Comparison of ENCODE assay signal across 7 cellular contexts in genomic region chr3:9916346-9916733, GRCh38. TPM values are rescaled to one million over a fixed set of nuclear protein-coding genes. Genes with fewer than 3 reads are reported as not detected.
DNase-seq lines count a peak whose midpoint lies in the region; ATAC-seq and TF ChIP-seq lines count a peak whose summit lies in the region.

No MANE protein-coding gene starts in this region.

- ATAC-seq in activated T-helper 17 cell treated with anti-CD3 and anti-CD28 coated beads, Interleukin-2, amount 50 U/mL, for 72 hours (replicated peaks), result no peak
- no peak for ATAC-seq in stimulated activated naive CD8-positive, alpha-beta T cell treated with anti-CD3 and anti-CD28 coated beads, Interleukin-15, amount 100 ng/mL, for 72 hours
- ATAC-seq in mucosa of descending colon (no peak), GM19452 (IDR thresholded peaks at IDR 0.05; ENCODE audit: unreplicated experiment) (no peak)

- H3K27ac ChIP-seq in HUES48 (ENCODE audit: low read depth, low read length) (peak overlapping the region; percentile 48), hepatocyte (peak overlapping the region; percentile 91)

- no peak overlapping the region for H3K9ac ChIP-seq in HUES48 (ENCODE audit: low read depth, low read length)

- peaks cover 8% of the 10 kb centered on the region for H3K36me3 Mint-ChIP-seq in activated T-helper 17 cell treated with anti-CD3 and anti-CD28 coated beads, Interleukin-2, amount 50 U/mL, for 72 hours (ENCODE audit: low read depth)

- no peak overlapping the region for H2AFZ ChIP-seq in hepatocyte

- 72% methylated on average over 6 of the region's 7 CpGs for WGBS in hepatocyte (ENCODE audit: low lambda C conversion rate, missing lambda C conversion rate)

- H3K9me3 ChIP-seq in HUES48 (ENCODE audit: control insufficient read depth, insufficient read depth, low read length), result no peaks in the 10 kb centered on the region
- no peaks in the 10 kb centered on the region for H3K9me3 ChIP-seq in hepatocyte (ENCODE audit: low read depth)
- H3K9me3 ChIP-seq in mucosa of descending colon, result no peaks in the 10 kb centered on the region

- peaks cover 11% of the 10 kb centered on the region for H3K4me1 Mint-ChIP-seq in activated T-helper 17 cell treated with anti-CD3 and anti-CD28 coated beads, Interleukin-2, amount 50 U/mL, for 72 hours
- H3K4me1 Mint-ChIP-seq in stimulated activated naive CD8-positive, alpha-beta T cell treated with anti-CD3 and anti-CD28 coated beads, Interleukin-15, amount 100 ng/mL, for 72 hours, result peaks cover 24% of the 10 kb centered on the region

- TF ChIP-seq CTCF in hepatocyte (IDR thresholded peaks at IDR 0.05; ENCODE audit: poor library complexity) (no peak), mucosa of descending colon (IDR thresholded peaks at IDR 0.05) (no peak)

- DNase-seq in hepatocyte (ENCODE audit: low spot score) (no peak), mucosa of descending colon (no peak), NCI-H1694 treated with DMSO at 0.1 percent for 48 hours (lab: John Stamatoyannopoulos, UW) (no peak)
- no peak for DNase-seq in stimulated activated naive CD8-positive, alpha-beta T cell treated with anti-CD3 and anti-CD28 coated beads, Interleukin-15, amount 100 ng/mL, for 72 hours

- H3K4me3 Mint-ChIP-seq in activated T-helper 17 cell treated with anti-CD3 and anti-CD28 coated beads, Interleukin-2, amount 50 U/mL, for 72 hours, result peak overlapping the region; percentile 69
- H3K4me3 Mint-ChIP-seq in stimulated activated naive CD8-positive, alpha-beta T cell treated with anti-CD3 and anti-CD28 coated beads, Interleukin-15, amount 100 ng/mL, for 72 hours, result peak overlapping the region; percentile 78 to 81

- H3K27me3 ChIP-seq in HUES48 (ENCODE audit: control insufficient read depth, insufficient read depth, low read length) (peaks cover 19% of the 10 kb centered on the region; the same call in 1 of the 2 replicates), hepatocyte (no peaks in the 10 kb centered on the region)

- H3K79me2 ChIP-seq in hepatocyte, result peaks cover 12% of the 10 kb centered on the region

- intact Hi-C loops in mucosa of descending colon (cut with DNase I, micrococcal nuclease), result no loop called here

- H3K36me3 ChIP-seq in HUES48 (ENCODE audit: control insufficient read depth, insufficient read depth, low read length) (no peaks in the 10 kb centered on the region), hepatocyte (replicated peaks; ENCODE audit: insufficient read depth, low read depth) (no peaks in the 10 kb centered on the region), mucosa of descending colon (ENCODE audit: low read depth) (peaks cover 3% of the 10 kb centered on the region)

- H3K27me3 Mint-ChIP-seq in activated T-helper 17 cell treated with anti-CD3 and anti-CD28 coated beads, Interleukin-2, amount 50 U/mL, for 72 hours, result no peaks in the 10 kb centered on the region
- H3K27me3 Mint-ChIP-seq in stimulated activated naive CD8-positive, alpha-beta T cell treated with anti-CD3 and anti-CD28 coated beads, Interleukin-15, amount 100 ng/mL, for 72 hours, result peaks cover 19% of the 10 kb centered on the region

- H3K27ac Mint-ChIP-seq in activated T-helper 17 cell treated with anti-CD3 and anti-CD28 coated beads, Interleukin-2, amount 50 U/mL, for 72 hours, result peak overlapping the region; percentile 38
- no peak overlapping the region for H3K27ac Mint-ChIP-seq in stimulated activated naive CD8-positive, alpha-beta T cell treated with anti-CD3 and anti-CD28 coated beads, Interleukin-15, amount 100 ng/mL, for 72 hours

- H3K4me2 ChIP-seq in hepatocyte, result peak overlapping the region; percentile 94

- H3K9me2 ChIP-seq in hepatocyte (replicated peaks; ENCODE audit: insufficient read depth), result no peaks in the 10 kb centered on the region

- H3K4me1 ChIP-seq in HUES48 (ENCODE audit: control insufficient read depth, insufficient read depth, low read length) (peaks cover 22% of the 10 kb centered on the region), hepatocyte (ENCODE audit: insufficient read depth) (peaks cover 45% of the 10 kb centered on the region), mucosa of descending colon (ENCODE audit: low read depth) (peaks cover 35% of the 10 kb centered on the region)

- no peaks in the 10 kb centered on the region for H3K9me3 Mint-ChIP-seq in activated T-helper 17 cell treated with anti-CD3 and anti-CD28 coated beads, Interleukin-2, amount 50 U/mL, for 72 hours
- no peaks in the 10 kb centered on the region for H3K9me3 Mint-ChIP-seq in stimulated activated naive CD8-positive, alpha-beta T cell treated with anti-CD3 and anti-CD28 coated beads, Interleukin-15, amount 100 ng/mL, for 72 hours

- H4K20me1 ChIP-seq in hepatocyte (ENCODE audit: insufficient read depth, poor library complexity, severe bottlenecking), result no peaks in the 10 kb centered on the region

- H3K4me3 ChIP-seq in HUES48 (ENCODE audit: low read depth, low read length) (peak overlapping the region; percentile 35), hepatocyte (no peak overlapping the region), mucosa of descending colon (no peak overlapping the region)

RNA-seq across cellular contexts. Expression of gene IL17RC, which starts 0.6 kb away (rescaled TPM):
- total RNA-seq in activated T-helper 17 cell treated with anti-CD3 and anti-CD28 coated beads, Interleukin-2, amount 50 U/mL, for 72 hours, result 1 to 10 TPM; 1.2 to 3.5 TPM
- total RNA-seq in hepatocyte (27.3 and 39.4 TPM in 2 replicates), mucosa of descending colon (10 to 100 TPM; 36.1 to 45.6 (median 44.0) TPM)
- 47.8 and 48.5 TPM in 2 replicates for polyA plus RNA-seq in hepatocyte

RNA-seq across cellular contexts. Expression of gene IL17RE, which starts 13.7 kb away (rescaled TPM):
- 10 to 100 TPM in 1 of 2 donors, 1 to 10 TPM in 1; 5.9 to 20.1 TPM for total RNA-seq in activated T-helper 17 cell treated with anti-CD3 and anti-CD28 coated beads, Interleukin-2, amount 50 U/mL, for 72 hours
- 9.1 and 10.2 TPM in 2 replicates for total RNA-seq in hepatocyte
- 6.3 and 6.8 TPM in 2 replicates for polyA plus RNA-seq in hepatocyte
- 100 to 1,000 TPM in 1 of 3 donors, 10 to 100 TPM in 2; 41.8 to 116 (median 82.8) TPM for total RNA-seq in mucosa of descending colon

RNA-seq across cellular contexts. Expression of gene CRELD1, which starts 17.3 kb away (rescaled TPM):
- total RNA-seq in activated T-helper 17 cell treated with anti-CD3 and anti-CD28 coated beads, Interleukin-2, amount 50 U/mL, for 72 hours, result 10 to 100 TPM; 14.2 to 36.7 TPM
- 40.5 and 43.9 TPM in 2 replicates for total RNA-seq in hepatocyte
- polyA plus RNA-seq in hepatocyte, result 82.9 and 83.6 TPM in 2 replicates
- 10 to 100 TPM; 16.7 to 54.1 (median 29.3) TPM for total RNA-seq in mucosa of descending colon

RNA-seq across cellular contexts. Expression of gene JAGN1, which starts 25.9 kb away (rescaled TPM):
- total RNA-seq in activated T-helper 17 cell treated with anti-CD3 and anti-CD28 coated beads, Interleukin-2, amount 50 U/mL, for 72 hours, result 10 to 100 TPM; 22.8 to 32.0 TPM
- total RNA-seq in hepatocyte, result 61.4 and 73.8 TPM in 2 replicates
- polyA plus RNA-seq in hepatocyte, result 70.2 and 83.5 TPM in 2 replicates
- 10 to 100 TPM; 29.6 to 41.5 (median 36.6) TPM for total RNA-seq in mucosa of descending colon

RNA-seq across cellular contexts. Expression of gene PRRT3, which starts 35.9 kb away (rescaled TPM):
- 1 to 10 TPM; 3.2 to 9.1 TPM for total RNA-seq in activated T-helper 17 cell treated with anti-CD3 and anti-CD28 coated beads, Interleukin-2, amount 50 U/mL, for 72 hours
- total RNA-seq in hepatocyte (1.1 and 2.5 TPM in 2 replicates), mucosa of descending colon (1 to 10 TPM; 1.0 to 1.8 (median 1.2) TPM)
- 2.0 and 4.0 TPM in 2 replicates for polyA plus RNA-seq in hepatocyte
